Comparison of ENCODE assay signal across 22 cellular contexts in genomic region chr2:137696916-137697315, GRCh38.
DNase-seq lines count a peak whose midpoint lies in the region; ATAC-seq and TF ChIP-seq lines count a peak whose summit lies in the region.
"Had no signal": no experiment of that assay in that cellular context is flagged by ENCODE, and none has a peak within 500 bp of the region (broad histone marks: within the 10 kb centered on the region; RNA-seq: fewer than 3 reads in every experiment).

No MANE protein-coding gene starts in this region.

- intact Hi-C loops in Right ventricle myocardium inferior (cut with DNase I), result no loop called here
- intact Hi-C loops in heart right ventricle (cut with DNase I), result no loop called here
- intact Hi-C loops in cardiac septum (cut with DNase I), result no loop called here
- intact Hi-C loops in left lung (cut with DNase I), result no loop called here
- intact Hi-C loops in upper lobe of right lung (cut with DNase I), result no loop called here
- intact Hi-C loops in natural killer cell (cut with micrococcal nuclease), result no loop called here

- H3K4me1 Mint-ChIP-seq in natural killer cell, result no peaks in the 10 kb centered on the region
- H3K4me1 Mint-ChIP-seq: B cell; CD4-positive, CD25-positive, alpha-beta regulatory T cell; GM23338 had no signal

- H3K4me3 ChIP-seq in right atrium auricular region (no peak overlapping the region), heart right ventricle (no peak overlapping the region), left lung (no peak overlapping the region), upper lobe of right lung (no peak overlapping the region)
- H3K4me3 ChIP-seq: BLaER1, GM23338, HAP-1 had no signal

- no peak overlapping the region for H3K27ac Mint-ChIP-seq in natural killer cell
- H3K27ac Mint-ChIP-seq: B cell; CD4-positive, CD25-positive, alpha-beta regulatory T cell; CD8-positive, alpha-beta T cell; GM23338; HFFc6 had no signal

- H3K27ac ChIP-seq in right atrium auricular region (no peak overlapping the region), heart right ventricle (no peak overlapping the region), left lung (no peak overlapping the region), upper lobe of right lung (no peak overlapping the region)
- H3K27ac ChIP-seq: 22Rv1, BLaER1, C4-2B had no signal

- H3K36me3 Mint-ChIP-seq in natural killer cell, result no peaks in the 10 kb centered on the region
- H3K36me3 Mint-ChIP-seq: CD4-positive, CD25-positive, alpha-beta regulatory T cell; CD8-positive, alpha-beta T cell had no signal

- ATAC-seq in Right ventricle myocardium inferior (peak; percentile 44), heart right ventricle (peak in 6 of 8 donors; percentile 42 to 79 (median 62)), left lung (peak; percentile 72), upper lobe of right lung (peak; percentile 56), natural killer cell (no peak)
- ATAC-seq: CD8-positive, alpha-beta T cell; GM23338 had no signal

- H3K36me3 ChIP-seq in right atrium auricular region (no peaks in the 10 kb centered on the region), heart right ventricle (no peaks in the 10 kb centered on the region), left lung (no peaks in the 10 kb centered on the region), upper lobe of right lung (no peaks in the 10 kb centered on the region)
- H3K36me3 ChIP-seq: BLaER1, HAP-1 had no signal

- H3K4me3 Mint-ChIP-seq in natural killer cell, result no peak overlapping the region
- H3K4me3 Mint-ChIP-seq: B cell; CD4-positive, CD25-positive, alpha-beta regulatory T cell; CD8-positive, alpha-beta T cell; GM23338; HFFc6 had no signal

- H3K9me3 ChIP-seq in right atrium auricular region (peaks cover 0 to 3% of the 10 kb centered on the region in 2 donors), heart right ventricle (peaks cover 0 to 9% (median 4%) of the 10 kb centered on the region in 11 donors), left lung (peaks cover 0 to 5% of the 10 kb centered on the region in 2 donors), upper lobe of right lung (no peaks in the 10 kb centered on the region)
- H3K9me3 ChIP-seq: HAP-1 had no signal

- H3K4me1 ChIP-seq in right atrium auricular region (no peaks in the 10 kb centered on the region), heart right ventricle (no peaks in the 10 kb centered on the region), left lung (no peaks in the 10 kb centered on the region), upper lobe of right lung (no peaks in the 10 kb centered on the region)
- H3K4me1 ChIP-seq: Caco-2, HAP-1 had no signal

- TF ChIP-seq CTCF in right atrium auricular region (IDR thresholded peaks at IDR 0.05) (no peak), heart right ventricle (IDR thresholded peaks at IDR 0.05) (no peak), left lung (IDR thresholded peaks at IDR 0.05) (no peak), upper lobe of right lung (IDR thresholded peaks at IDR 0.05) (no peak), natural killer cell (IDR thresholded peaks at IDR 0.05) (no peak)

- H3K27me3 Mint-ChIP-seq in natural killer cell (ENCODE audit: low read depth in 2 of 2), result no peaks in the 10 kb centered on the region
- H3K27me3 Mint-ChIP-seq: B cell; CD4-positive, CD25-positive, alpha-beta regulatory T cell had no signal

- WGBS in heart right ventricle, 2 donors, result 66 to 87% methylated on average over 1 of the region's 1 CpG

- peaks cover 6 to 16% of the 10 kb centered on the region in 2 donors for H3K9me3 Mint-ChIP-seq in natural killer cell

- H3K27me3 ChIP-seq in right atrium auricular region (no peaks in the 10 kb centered on the region), heart right ventricle (no peaks in the 10 kb centered on the region), left lung (no peaks in the 10 kb centered on the region), upper lobe of right lung (no peaks in the 10 kb centered on the region)
- H3K27me3 ChIP-seq: BLaER1 had no signal

- no peak for DNase-seq in Right ventricle myocardium inferior (ENCODE audit: missing footprints)
- no peak for DNase-seq in right atrium auricular region (ENCODE audit: low spot score)
- no peak for DNase-seq in heart right ventricle
- no peak for DNase-seq in cardiac septum (ENCODE audit: low spot score)
- no peak for DNase-seq in left lung
- no peak for DNase-seq in upper lobe of right lung
- no peak for DNase-seq in SW 1271 (lab: John Stamatoyannopoulos, UW)
- DNase-seq in natural killer cell, result no peak
- DNase-seq: Caco-2; CD4-positive, CD25-positive, alpha-beta regulatory T cell; CD8-positive, alpha-beta T cell; DMS 273 treated with DMSO at 0.1 percent for 48 hours; DMS79; EL; GF-D8; HFFc6 had no signal

Comparison
In these comparisons a context has a peak if more than half of its experiments do, and no peak if none do; other contexts are left out.
1. ATAC-seq: peak in Right ventricle myocardium inferior (single experiment), heart right ventricle (6 of 8), left lung (single experiment) and upper lobe of right lung (single experiment); none in natural killer cell (0 of 3).